18 cellular contexts compared by ENCODE assay signal in genomic region chr10:15351099-15351820, GRCh38.
"Had no signal": no experiment of that assay in that cellular context is flagged by ENCODE, and none has a peak within 500 bp of the region (broad histone marks: within the 10 kb centered on the region; RNA-seq: fewer than 3 reads in every experiment).

No MANE protein-coding gene starts in this region.

- H3K27ac Mint-ChIP-seq: stimulated activated effector memory CD8-positive, alpha-beta T cell treated with anti-CD3 and anti-CD28 coated beads, Interleukin-12 subunit alpha, Interleukin-12 subunit beta, amount 100 ng/mL, for 72 hours; type B pancreatic cell had no signal

- H3K36me3 Mint-ChIP-seq: stimulated activated effector memory CD8-positive, alpha-beta T cell treated with anti-CD3 and anti-CD28 coated beads, Interleukin-12 subunit alpha, Interleukin-12 subunit beta, amount 100 ng/mL, for 72 hours had no signal

- ATAC-seq: heart left ventricle; left lobe of liver; naive thymus-derived CD8-positive, alpha-beta T cell; right lobe of liver; stimulated activated effector memory CD8-positive, alpha-beta T cell treated with anti-CD3 and anti-CD28 coated beads, Interleukin-12 subunit alpha, Interleukin-12 subunit beta, amount 100 ng/mL, for 72 hours had no signal

- H3K4me1 Mint-ChIP-seq: stimulated activated effector memory CD8-positive, alpha-beta T cell treated with anti-CD3 and anti-CD28 coated beads, Interleukin-12 subunit alpha, Interleukin-12 subunit beta, amount 100 ng/mL, for 72 hours had no signal

- H3K9me3 Mint-ChIP-seq: neural crest cell; stimulated activated effector memory CD8-positive, alpha-beta T cell treated with anti-CD3 and anti-CD28 coated beads, Interleukin-12 subunit alpha, Interleukin-12 subunit beta, amount 100 ng/mL, for 72 hours had no signal

- H3K27me3 Mint-ChIP-seq: type B pancreatic cell had no signal

- H3K4me3 Mint-ChIP-seq: naive thymus-derived CD8-positive, alpha-beta T cell; neural crest cell; stimulated activated effector memory CD8-positive, alpha-beta T cell treated with anti-CD3 and anti-CD28 coated beads, Interleukin-12 subunit alpha, Interleukin-12 subunit beta, amount 100 ng/mL, for 72 hours; type B pancreatic cell had no signal

- DNase-seq: cerebellar nuclear complex; cortex of kidney; effector CD4-positive, alpha-beta T cell; heart left ventricle; kidney; mesendoderm; naive thymus-derived CD8-positive, alpha-beta T cell; posterior cingulate gyrus; right lobe of liver; stimulated activated CD4-positive, alpha-beta T cell treated with anti-CD3 and anti-CD28 coated beads, Interleukin-15, amount 100 ng/mL, for 24 hours; stimulated activated CD4-positive, alpha-beta T cell treated with anti-CD3 and anti-CD28 coated beads, Interleukin-4, amount 100 ng/mL, for 1 hour; stimulated activated naive CD4-positive, alpha-beta T cell treated with Interleukin-2 at 50 U/mL for 16 hours; stomach; thyroid gland had no signal
